Comparison of ENCODE assay signal across 17 cellular contexts in genomic region chrX:65894138-65894537, GRCh38.
A peak's percentile ranks its signal among the peaks of the same experiment; 100 is the strongest.
DNase-seq lines count a peak whose midpoint lies in the region; ATAC-seq, FAIRE-seq and TF ChIP-seq lines count a peak whose summit lies in the region.
"Had no signal": no experiment of that assay in that cellular context is flagged by ENCODE, and none has a peak within 500 bp of the region (broad histone marks: within the 10 kb centered on the region; RNA-seq: fewer than 3 reads in every experiment).

No MANE protein-coding gene starts in this region.

- intact Hi-C loops in activated B cell treated with CpG ODN at 0.5 μM for 24 hours (cut with micrococcal nuclease) = loop anchor here (1.0 kb wide), 1 partner anchor 299 kb away; no protein-coding TSS in a partner anchor

- peaks cover 25% of the 10 kb centered on the region for H3K27me3 Mint-ChIP-seq in activated T-cell treated with anti-CD3 and anti-CD28 coated beads, Interleukin-2, amount 50 U/mL, for 72 hours (ENCODE audit: low read depth)
- H3K27me3 Mint-ChIP-seq in activated B cell treated with CpG ODN at 0.5 μM for 24 hours (no peaks in the 10 kb centered on the region), immature natural killer cell (ENCODE audit: low read depth in 3 of 3) (peaks cover 2 to 11% (median 9%) of the 10 kb centered on the region in 3 donors)
- H3K27me3 Mint-ChIP-seq in stimulated activated naive CD8-positive, alpha-beta T cell treated with anti-CD3 and anti-CD28 coated beads, Interleukin-15, amount 100 ng/mL, for 72 hours = no peaks in the 10 kb centered on the region

- CTCF ChIA-PET in activated B cell treated with CpG ODN at 0.5 μM for 24 hours (lab: Charles Lee) = no interaction called here

- peak overlapping the region in 1 of 2 donors; percentile 34 for H3K4me3 Mint-ChIP-seq in activated T-cell treated with anti-CD3 and anti-CD28 coated beads, Interleukin-2, amount 50 U/mL, for 72 hours
- H3K4me3 Mint-ChIP-seq in activated B cell treated with CpG ODN at 0.5 μM for 24 hours = peak overlapping the region; percentile 41
- peak overlapping the region in 3 of 5 donors; percentile 14 to 49 (median 26) for H3K4me3 Mint-ChIP-seq in immature natural killer cell
- no peak overlapping the region for H3K4me3 Mint-ChIP-seq in stimulated activated naive CD8-positive, alpha-beta T cell treated with anti-CD3 and anti-CD28 coated beads, Interleukin-15, amount 100 ng/mL, for 72 hours
- H3K4me3 Mint-ChIP-seq: neural crest cell had no signal

- no peak overlapping the region for H3K27ac Mint-ChIP-seq in activated T-cell treated with anti-CD3 and anti-CD28 coated beads, Interleukin-2, amount 50 U/mL, for 72 hours
- H3K27ac Mint-ChIP-seq in activated B cell treated with CpG ODN at 0.5 μM for 24 hours (no peak overlapping the region), immature natural killer cell (no peak overlapping the region)
- H3K27ac Mint-ChIP-seq in stimulated activated naive CD8-positive, alpha-beta T cell treated with anti-CD3 and anti-CD28 coated beads, Interleukin-15, amount 100 ng/mL, for 72 hours = peak overlapping the region in 1 of 2 donors; percentile 63

- DNase-seq in activated T-cell treated with anti-CD3 and anti-CD28 coated beads, Interleukin-2, amount 50 U/mL, for 72 hours = peak; percentile 3 to 11
- no peak for DNase-seq in activated T-cell treated with anti-CD3 and anti-CD28 coated beads, Interleukin-2, amount 50 U/mL, for 48 hours
- DNase-seq in activated B cell treated with CpG ODN at 0.5 μM for 24 hours (no peak), immature natural killer cell (peak in 1 of 3 donors; percentile 40), SIG-M5 treated with dmso at 0.1 percent for 504 hours (lab: John Stamatoyannopoulos, UW; ENCODE audit: unreplicated experiment) (no peak), NCI-H526 (lab: John Stamatoyannopoulos, UW) (no peak), D721Med (ENCODE audit: insufficient read length, low spot score) (no peak)
- peak in 1 of 2 donors; percentile 19 for DNase-seq in stimulated activated naive CD8-positive, alpha-beta T cell treated with anti-CD3 and anti-CD28 coated beads, Interleukin-15, amount 100 ng/mL, for 72 hours
- DNase-seq: activated CD4-positive, alpha-beta T cell treated with anti-CD3 and anti-CD28 coated beads, Interleukin-2, amount 50 U/mL, for 1 hour; adrenal gland; IMR-90; NCI-H2081 treated with DMSO at 0.1 percent for 48 hours; NCI-H524; stimulated activated naive CD4-positive, alpha-beta T cell treated with Interleukin-2 at 50 U/mL for 16 hours; upper lobe of left lung had no signal

- H3K36me3 Mint-ChIP-seq in activated T-cell treated with anti-CD3 and anti-CD28 coated beads, Interleukin-2, amount 50 U/mL, for 72 hours (ENCODE audit: insufficient read depth in 2 of 2) = peaks cover 6 to 8% of the 10 kb centered on the region in 2 donors
- H3K36me3 Mint-ChIP-seq in activated B cell treated with CpG ODN at 0.5 μM for 24 hours (ENCODE audit: low read depth) (no peaks in the 10 kb centered on the region), immature natural killer cell (no peaks in the 10 kb centered on the region)

- POLR2A ChIA-PET in activated B cell treated with CpG ODN at 0.5 μM for 24 hours (lab: Charles Lee) = no interaction called here

- no peak for TF ChIP-seq CTCF in activated B cell treated with CpG ODN at 0.5 μM for 24 hours (IDR thresholded peaks at IDR 0.05)
- no peak for TF ChIP-seq CTCF in D721Med (IDR thresholded peaks at IDR 0.05; ENCODE audit: insufficient read depth, missing control alignments)

- peaks cover 4 to 5% of the 10 kb centered on the region in 2 donors for H3K9me3 Mint-ChIP-seq in activated T-cell treated with anti-CD3 and anti-CD28 coated beads, Interleukin-2, amount 50 U/mL, for 72 hours
- H3K9me3 Mint-ChIP-seq in activated B cell treated with CpG ODN at 0.5 μM for 24 hours (peaks cover 2% of the 10 kb centered on the region), immature natural killer cell (no peaks in the 10 kb centered on the region)
- peaks cover 0 to 14% of the 10 kb centered on the region in 2 donors for H3K9me3 Mint-ChIP-seq in stimulated activated naive CD8-positive, alpha-beta T cell treated with anti-CD3 and anti-CD28 coated beads, Interleukin-15, amount 100 ng/mL, for 72 hours

- peak in 1 of 2 donors; percentile 65 for ATAC-seq in activated T-cell treated with anti-CD3 and anti-CD28 coated beads, Interleukin-2, amount 50 U/mL, for 72 hours (replicated peaks in 1 of 2)
- ATAC-seq in activated B cell treated with CpG ODN at 0.5 μM for 24 hours (ENCODE audit: low read depth) = peak; percentile 76
- ATAC-seq in stimulated activated naive CD8-positive, alpha-beta T cell treated with anti-CD3 and anti-CD28 coated beads, Interleukin-15, amount 100 ng/mL, for 72 hours = peak; percentile 54
- ATAC-seq: A549 had no signal

- peaks cover 25% of the 10 kb centered on the region for H3K4me1 Mint-ChIP-seq in activated T-cell treated with anti-CD3 and anti-CD28 coated beads, Interleukin-2, amount 50 U/mL, for 72 hours (ENCODE audit: low read depth)
- peaks cover 38% of the 10 kb centered on the region for H3K4me1 Mint-ChIP-seq in activated B cell treated with CpG ODN at 0.5 μM for 24 hours
- H3K4me1 Mint-ChIP-seq in immature natural killer cell = peaks cover 38 to 39% of the 10 kb centered on the region in 2 donors
- peaks cover 33% of the 10 kb centered on the region for H3K4me1 Mint-ChIP-seq in stimulated activated naive CD8-positive, alpha-beta T cell treated with anti-CD3 and anti-CD28 coated beads, Interleukin-15, amount 100 ng/mL, for 72 hours
- H3K4me1 Mint-ChIP-seq: neural crest cell had no signal

- FAIRE-seq in D721Med (lab: Jason Lieb, UNC) = no peak

Comparison
In these comparisons a context has a peak if more than half of its experiments do, and no peak if none do; other contexts are left out.
1. DNase-seq: peak in activated T-cell treated with anti-CD3 and anti-CD28 coated beads, Interleukin-2, amount 50 U/mL, for 72 hours (2 of 2); none in activated T-cell treated with anti-CD3 and anti-CD28 coated beads, Interleukin-2, amount 50 U/mL, for 48 hours (0 of 2), activated B cell treated with CpG ODN at 0.5 μM for 24 hours (single experiment), SIG-M5 treated with dmso at 0.1 percent for 504 hours (single experiment), NCI-H526 (0 of 2) and D721Med (single experiment).
2. H3K4me3 Mint-ChIP-seq: peak in activated B cell treated with CpG ODN at 0.5 μM for 24 hours (single experiment) and immature natural killer cell (3 of 5); none in stimulated activated naive CD8-positive, alpha-beta T cell treated with anti-CD3 and anti-CD28 coated beads, Interleukin-15, amount 100 ng/mL, for 72 hours (0 of 2).